In the genomic region with DNA sequence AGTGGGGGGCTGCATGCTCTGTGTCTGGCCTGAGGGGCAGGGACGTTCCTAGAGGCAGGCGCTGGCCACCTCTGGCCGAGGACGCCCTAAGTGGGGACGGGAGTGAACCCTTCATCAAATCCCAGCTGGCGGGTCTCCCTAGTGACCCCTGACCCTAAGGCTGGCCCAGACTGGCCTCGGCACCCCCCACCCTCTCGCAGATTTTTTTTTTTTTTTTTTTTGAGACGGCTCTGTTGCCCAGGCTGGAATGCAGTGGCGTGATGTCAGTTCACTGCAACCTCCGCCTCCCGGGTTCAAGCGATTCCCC, we compare ENCODE assay signal across 8 cellular contexts. TPM values are rescaled to one million over a fixed set of nuclear protein-coding genes. Genes with fewer than 3 reads are reported as not detected.
DNase-seq lines count a peak whose midpoint lies in the region; ATAC-seq and TF ChIP-seq lines count a peak whose summit lies in the region.

No MANE protein-coding gene starts in this region.

- H3K27ac ChIP-seq in rectal smooth muscle tissue (ENCODE audit: low read depth, low read length): peak overlapping the region; percentile 96

- DNase-seq in GM12864 (ENCODE audit: low read depth): no peak
- DNase-seq in T-cell: no peak
- no peak for DNase-seq in fibroblast of pulmonary artery (ENCODE audit: low read depth)
- no peak for DNase-seq in NCI-H526 treated with DMSO at 0.1 percent for 48 hours (lab: John Stamatoyannopoulos, UW)

- H3K4me3 Mint-ChIP-seq in T-cell: peak overlapping the region; percentile 68 to 77 (median 68)

- POLR2A ChIA-PET in T-cell (lab: Charles Lee): interaction anchor here in 1 of 2 donors (1.0 to 2.0 kb wide), 3 partner anchors 28 to 152 kb away, joined by 6 to 13 read pairs (median 8); no protein-coding TSS in a partner anchor

- no peaks in the 10 kb centered on the region for H3K27me3 ChIP-seq in rectal smooth muscle tissue (ENCODE audit: control insufficient read depth, insufficient read depth, low read length)

- no peaks in the 10 kb centered on the region for H3K27me3 Mint-ChIP-seq in T-cell

- ATAC-seq in T-cell (replicated peaks in 1 of 4): no peak
- ATAC-seq in GM21447 (IDR thresholded peaks at IDR 0.05; ENCODE audit: unreplicated experiment): no peak
- ATAC-seq in HG02610 (IDR thresholded peaks at IDR 0.05; ENCODE audit: unreplicated experiment): no peak
- ATAC-seq in GM18519 (IDR thresholded peaks at IDR 0.05; ENCODE audit: low FRiP score, unreplicated experiment): no peak

- TF ChIP-seq CTCF in GM12864 (IDR thresholded peaks at IDR 0.05; ENCODE audit: low read depth, low read length, missing control alignments) (no peak), fibroblast of pulmonary artery (IDR thresholded peaks at IDR 0.05; ENCODE audit: low read length, missing control alignments) (no peak)

- H3K36me3 ChIP-seq in rectal smooth muscle tissue (ENCODE audit: control insufficient read depth, insufficient read depth, low read length): no peaks in the 10 kb centered on the region

- peaks cover 32% of the 10 kb centered on the region for H3K4me1 ChIP-seq in rectal smooth muscle tissue (ENCODE audit: control insufficient read depth, insufficient read depth, low read length)

- H3K4me1 Mint-ChIP-seq in T-cell: peaks cover 0 to 15% (median 11%) of the 10 kb centered on the region in 3 donors

- H3K27ac Mint-ChIP-seq in T-cell: peak overlapping the region; percentile 72 to 82

- H3K9me3 Mint-ChIP-seq in T-cell: no peaks in the 10 kb centered on the region

- peak overlapping the region; percentile 67 for H3K9ac ChIP-seq in rectal smooth muscle tissue (ENCODE audit: low read length)

- H3K4me3 ChIP-seq in GM12864 (ENCODE audit: low read depth, low read length) (peak overlapping the region; percentile 77), fibroblast of pulmonary artery (replicated peaks; ENCODE audit: low read depth, low read length) (peak overlapping the region; percentile 61), rectal smooth muscle tissue (ENCODE audit: low read length) (peak overlapping the region; percentile 73)

- CTCF ChIA-PET in T-cell (lab: Charles Lee): interaction anchor here in 1 of 2 donors (0.7 kb wide), 1 partner anchor 19 kb away, joined by 3 read pairs; no protein-coding TSS in a partner anchor

- H3K36me3 Mint-ChIP-seq in T-cell: no peaks in the 10 kb centered on the region

RNA-seq across cellular contexts. Expression of a gene that starts 1.0 kb away (rescaled TPM):
- 100 to 1,000 TPM in 1 of 5 donors, 10 to 100 TPM in 4; 57.0 to 125 (median 78.2) TPM for total RNA-seq in T-cell

RNA-seq across cellular contexts. Expression of a gene that starts 21.0 kb away (rescaled TPM):
- total RNA-seq in T-cell: 10 to 100 TPM; 29.3 to 94.0 (median 31.2) TPM

RNA-seq across cellular contexts. Expression of a gene that starts 21.0 kb away (rescaled TPM):
- total RNA-seq in T-cell: 1 to 10 TPM; 2.5 to 3.7 (median 2.7) TPM
